In the genomic region with DNA sequence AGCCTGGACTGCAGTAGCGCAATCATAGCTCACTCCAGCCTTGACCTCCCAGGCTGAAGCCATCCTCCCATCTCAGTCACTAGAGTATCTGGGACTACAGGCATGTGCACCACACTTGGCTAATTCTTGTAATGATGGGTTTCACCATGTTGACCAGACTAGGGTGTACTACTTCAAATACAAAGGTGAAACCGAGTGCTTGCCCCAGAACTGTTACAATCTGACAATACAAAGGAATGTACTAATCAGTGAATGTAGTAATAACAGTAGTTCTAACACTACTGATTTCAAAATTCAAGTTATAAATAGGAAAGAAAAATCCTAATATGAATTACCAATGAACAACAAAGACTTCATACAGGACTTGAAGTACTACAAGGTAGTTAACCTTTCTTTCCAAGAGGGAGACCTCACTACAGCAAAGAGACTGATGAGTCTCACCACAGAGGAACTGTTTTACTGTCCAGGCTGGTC, we compare ENCODE assay signal across 21 cellular contexts. TPM values are rescaled to one million over a fixed set of nuclear protein-coding genes. Genes with fewer than 3 reads are reported as not detected.
DNase-seq lines count a peak whose midpoint lies in the region; ATAC-seq and TF ChIP-seq lines count a peak whose summit lies in the region.
"Had no signal": no experiment of that assay in that cellular context is flagged by ENCODE, and none has a peak within 500 bp of the region (broad histone marks: within the 10 kb centered on the region; RNA-seq: fewer than 3 reads in every experiment).

No MANE protein-coding gene starts in this region.

- H3K9me3 ChIP-seq in T-helper 17 cell (ENCODE audit: control insufficient read depth, low read length, poor library complexity, severe bottlenecking) (no peaks in the 10 kb centered on the region), A673 (ENCODE audit: low read depth, low read length, poor library complexity, severe bottlenecking) (no peaks in the 10 kb centered on the region)
- H3K9me3 ChIP-seq: heart left ventricle, ovary, vagina had no signal

- no peak overlapping the region for H3K4me3 ChIP-seq in A673 (ENCODE audit: low read depth, low read length, poor library complexity, severe bottlenecking)
- H3K4me3 ChIP-seq: heart left ventricle, lung, ovary, vagina had no signal

- POLR2A ChIA-PET in A673 (lab: Charles Lee; ENCODE audit: low non-redundant PET) = no interaction called here

- H3K9me3 Mint-ChIP-seq in activated naive CD4-positive, alpha-beta T cell treated with anti-CD3 and anti-CD28 coated beads for 36 hours = no peaks in the 10 kb centered on the region
- no peaks in the 10 kb centered on the region for H3K9me3 Mint-ChIP-seq in stimulated activated naive B cell treated with anti-CD40 and anti-IgM and Interleukin-4, amounts not matched to agents 10 μg/mL and 1 μg/mL and 100 μg/mL, for 72 hours
- H3K9me3 Mint-ChIP-seq: endodermal cell; naive B cell; T-helper 1 cell treated with Interleukin-12 subunit alpha and Interleukin-12 subunit beta and Interleukin-4 antibody, amounts not matched to agents 30 μg/mL and 1 μg/mL, for 36 hours had no signal

- peaks cover 9% of the 10 kb centered on the region for H3K4me1 ChIP-seq in A673 (ENCODE audit: insufficient read depth, low read length, poor library complexity, severe bottlenecking)
- H3K4me1 ChIP-seq: vagina had no signal

- H3K36me3 ChIP-seq in A673 (ENCODE audit: insufficient read depth, low read length, poor library complexity, severe bottlenecking) = peaks cover 48% of the 10 kb centered on the region
- H3K36me3 ChIP-seq: ovary, vagina had no signal

- H3K27me3 Mint-ChIP-seq in activated naive CD4-positive, alpha-beta T cell treated with anti-CD3 and anti-CD28 coated beads for 36 hours (ENCODE audit: low read depth) = no peaks in the 10 kb centered on the region
- no peaks in the 10 kb centered on the region for H3K27me3 Mint-ChIP-seq in T-helper 17 cell
- H3K27me3 Mint-ChIP-seq in stimulated activated naive B cell treated with anti-CD40 and anti-IgM and Interleukin-4, amounts not matched to agents 10 μg/mL and 1 μg/mL and 100 μg/mL, for 72 hours = no peaks in the 10 kb centered on the region
- H3K27me3 Mint-ChIP-seq: naive B cell had no signal

- DNase-seq in activated naive CD4-positive, alpha-beta T cell treated with anti-CD3 and anti-CD28 coated beads for 36 hours = no peak
- DNase-seq in activated naive CD4-positive, alpha-beta T cell treated with Interleukin-2 at 50 U/mL for 16 hours = no peak
- DNase-seq in GM13977 (ENCODE audit: low spot score) (peak; percentile 65), T-helper 17 cell (no peak), A673 (ENCODE audit: low spot score) (no peak), hippocampal formation (lab: John Stamatoyannopoulos, UW) (no peak), substantia nigra (lab: John Stamatoyannopoulos, UW) (no peak)
- DNase-seq in stimulated activated naive B cell treated with anti-CD40 and anti-IgM and Interleukin-4, amounts not matched to agents 10 μg/mL and 1 μg/mL and 100 μg/mL, for 72 hours = no peak
- DNase-seq: endodermal cell, H9, heart left ventricle, KG1, naive B cell, NCI-H774, ovary, SHP77 treated with DMSO at 0.1 percent for 48 hours, WERI-Rb-1 had no signal

- peak overlapping the region; percentile 24 for H3K27ac Mint-ChIP-seq in activated naive CD4-positive, alpha-beta T cell treated with anti-CD3 and anti-CD28 coated beads for 36 hours
- peak overlapping the region; percentile 69 for H3K27ac Mint-ChIP-seq in T-helper 17 cell
- no peak overlapping the region for H3K27ac Mint-ChIP-seq in stimulated activated naive B cell treated with anti-CD40 and anti-IgM and Interleukin-4, amounts not matched to agents 10 μg/mL and 1 μg/mL and 100 μg/mL, for 72 hours
- H3K27ac Mint-ChIP-seq: H9; T-helper 1 cell treated with Interleukin-12 subunit alpha and Interleukin-12 subunit beta and Interleukin-4 antibody, amounts not matched to agents 30 μg/mL and 1 μg/mL, for 36 hours had no signal

- no peak overlapping the region for H3K4me3 Mint-ChIP-seq in activated naive CD4-positive, alpha-beta T cell treated with anti-CD3 and anti-CD28 coated beads for 36 hours
- H3K4me3 Mint-ChIP-seq in T-helper 17 cell = no peak overlapping the region
- H3K4me3 Mint-ChIP-seq in stimulated activated naive B cell treated with anti-CD40 and anti-IgM and Interleukin-4, amounts not matched to agents 10 μg/mL and 1 μg/mL and 100 μg/mL, for 72 hours = peak overlapping the region in 1 of 2 donors; percentile 21
- H3K4me3 Mint-ChIP-seq: endodermal cell; H9; naive B cell; T-helper 1 cell treated with Interleukin-12 subunit alpha and Interleukin-12 subunit beta and Interleukin-4 antibody, amounts not matched to agents 30 μg/mL and 1 μg/mL, for 36 hours had no signal

- no TSS peak for BruUV-seq in A673 (replicated peaks; lab: Mats Ljungman, UMichigan)

- TF ChIP-seq CTCF in GM13977 (IDR thresholded peaks at IDR 0.05; ENCODE audit: extremely low read depth, insufficient read depth, missing control alignments) (no peak), A673 (conservative IDR thresholded peaks at IDR 0.05; ENCODE audit: low read depth, low read length) (no peak)

- H3K27ac ChIP-seq in A673 (ENCODE audit: low read depth, low read length, poor library complexity, severe bottlenecking) = no peak overlapping the region
- no peak overlapping the region for H3K27ac ChIP-seq in substantia nigra (ENCODE audit: low read depth, low read length, poor library complexity, severe bottlenecking)
- H3K27ac ChIP-seq: heart left ventricle, ovary, vagina, WERI-Rb-1 had no signal

- intact Hi-C loops in activated naive CD4-positive, alpha-beta T cell treated with anti-CD3 and anti-CD28 coated beads for 36 hours (cut with micrococcal nuclease) = no loop called here
- intact Hi-C loops in A673 (cut with micrococcal nuclease; ENCODE audit: unreplicated experiment) = no loop called here

- in situ Hi-C loops in GM13977 (cut with MboI; ENCODE audit: low pct_unique_long_range_greater_than_20kb, low sequenced_read_pairs, unreplicated experiment) = no loop called here

- H3K36me3 Mint-ChIP-seq in activated naive CD4-positive, alpha-beta T cell treated with anti-CD3 and anti-CD28 coated beads for 36 hours (ENCODE audit: low read depth) = peaks cover 12% of the 10 kb centered on the region
- H3K36me3 Mint-ChIP-seq in T-helper 17 cell (ENCODE audit: low read depth) = no peaks in the 10 kb centered on the region
- peaks cover 32 to 46% of the 10 kb centered on the region in 2 donors for H3K36me3 Mint-ChIP-seq in stimulated activated naive B cell treated with anti-CD40 and anti-IgM and Interleukin-4, amounts not matched to agents 10 μg/mL and 1 μg/mL and 100 μg/mL, for 72 hours

- no peaks in the 10 kb centered on the region for H3K27me3 ChIP-seq in A673 (replicated peaks; ENCODE audit: insufficient read depth, low read depth, low read length, poor library complexity)
- H3K27me3 ChIP-seq: heart left ventricle, ovary, vagina had no signal

- no peak for ATAC-seq in T-helper 17 cell
- peak; percentile 42 to 83 for ATAC-seq in stimulated activated naive B cell treated with anti-CD40 and anti-IgM and Interleukin-4, amounts not matched to agents 10 μg/mL and 1 μg/mL and 100 μg/mL, for 72 hours (replicated peaks)
- ATAC-seq: heart left ventricle, sciatic nerve had no signal

- peaks cover 24% of the 10 kb centered on the region for H3K4me1 Mint-ChIP-seq in activated naive CD4-positive, alpha-beta T cell treated with anti-CD3 and anti-CD28 coated beads for 36 hours (ENCODE audit: low read depth)
- H3K4me1 Mint-ChIP-seq in T-helper 17 cell = peaks cover 20% of the 10 kb centered on the region
- peaks cover 15 to 23% of the 10 kb centered on the region in 2 donors for H3K4me1 Mint-ChIP-seq in stimulated activated naive B cell treated with anti-CD40 and anti-IgM and Interleukin-4, amounts not matched to agents 10 μg/mL and 1 μg/mL and 100 μg/mL, for 72 hours
- H3K4me1 Mint-ChIP-seq: endodermal cell had no signal

- CTCF ChIA-PET in activated naive CD4-positive, alpha-beta T cell treated with anti-CD3 and anti-CD28 coated beads for 36 hours (lab: Charles Lee) = interaction anchor here (1.0 kb wide), 1 partner anchor 67 kb away, joined by 3 read pairs; no protein-coding TSS in a partner anchor
- CTCF ChIA-PET in A673 (lab: Charles Lee) = no interaction called here

RNA-seq across cellular contexts. Expression of gene CRK, which starts 24.4 kb away (rescaled TPM):
- 10 to 100 TPM; 10.6 to 14.1 TPM for total RNA-seq in activated naive CD4-positive, alpha-beta T cell treated with anti-CD3 and anti-CD28 coated beads for 36 hours
- 10 to 100 TPM; 14.8 to 17.4 TPM for total RNA-seq in T-helper 17 cell
- 85.9 and 86.5 TPM in 2 replicates for total RNA-seq in A673 (2021)

RNA-seq across cellular contexts. Expression of gene YWHAE, which starts 31.6 kb away (rescaled TPM):
- total RNA-seq in activated naive CD4-positive, alpha-beta T cell treated with anti-CD3 and anti-CD28 coated beads for 36 hours = 100 to 1,000 TPM; 528 to 576 TPM
- total RNA-seq in T-helper 17 cell = 100 to 1,000 TPM; 142 to 146 TPM
- 1,404 and 1,447 TPM in 2 replicates for total RNA-seq in A673 (2021)
